8 cellular contexts compared by ENCODE assay signal in the genomic region with DNA sequence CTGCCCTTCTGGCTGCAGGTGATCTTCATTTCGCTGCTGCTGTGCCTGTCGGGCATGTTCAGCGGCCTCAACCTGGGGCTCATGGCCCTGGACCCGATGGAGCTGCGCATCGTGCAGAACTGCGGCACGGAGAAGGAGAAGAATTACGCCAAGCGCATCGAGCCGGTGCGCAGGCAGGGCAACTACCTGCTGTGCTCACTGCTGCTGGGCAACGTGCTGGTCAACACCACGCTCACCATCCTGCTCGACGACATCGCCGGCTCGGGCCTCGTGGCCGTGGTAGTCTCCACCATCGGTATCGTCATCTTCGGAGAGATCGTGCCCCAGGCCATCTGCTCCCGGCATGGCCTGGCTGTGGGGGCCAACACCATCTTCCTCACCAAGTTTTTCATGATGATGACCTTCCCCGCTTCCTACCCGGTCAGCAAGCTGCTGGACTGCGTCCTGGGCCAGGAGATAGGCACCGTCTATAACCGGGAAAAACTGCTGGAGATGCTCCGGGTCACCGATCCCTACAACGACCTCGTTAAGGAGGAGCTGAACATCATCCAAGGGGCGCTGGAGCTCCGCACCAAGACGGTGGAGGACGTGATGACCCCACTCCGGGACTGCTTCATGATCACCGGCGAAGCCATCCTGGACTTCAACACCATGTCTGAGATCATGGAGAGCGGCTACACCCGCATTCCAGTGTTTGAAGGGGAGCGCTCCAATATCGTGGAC. TPM values are rescaled to one million over a fixed set of nuclear protein-coding genes. Genes with fewer than 3 reads are reported as not detected.
DNase-seq lines count a peak whose midpoint lies in the region; ATAC-seq, FAIRE-seq and TF ChIP-seq lines count a peak whose summit lies in the region.

No MANE protein-coding gene starts in this region.

- no peaks in the 10 kb centered on the region for H3K9me3 Mint-ChIP-seq in activated CD4-positive, alpha-beta T cell treated with anti-CD3 and anti-CD28 coated beads for 36 hours (ENCODE audit: low read depth)
- H3K9me3 Mint-ChIP-seq in WTC11, result no peaks in the 10 kb centered on the region

- no peaks in the 10 kb centered on the region for H3K79me2 ChIP-seq in fibroblast of lung (ENCODE audit: control insufficient read depth, insufficient read depth, low read length)

- H3K27me3 Mint-ChIP-seq in activated CD4-positive, alpha-beta T cell treated with anti-CD3 and anti-CD28 coated beads for 36 hours, result peaks cover 8% of the 10 kb centered on the region
- peaks cover 18% of the 10 kb centered on the region for H3K27me3 Mint-ChIP-seq in WTC11 (ENCODE audit: low read depth)

- H3K4me3 ChIP-seq in fibroblast of lung (replicated peaks in 1 of 4; ENCODE audit: control extremely low read depth in 1 of 4, insufficient read depth in 1 of 4, low read depth in 3 of 4, low read length in 4 of 4), result peak overlapping the region; percentile 50 to 94 (median 89)
- H3K4me3 ChIP-seq in neuron (ENCODE audit: low read length), result peak overlapping the region; percentile 86

- no peak overlapping the region for H3K9ac ChIP-seq in fibroblast of lung (ENCODE audit: insufficient read depth, low read length)

- FAIRE-seq in D721Med (lab: Jason Lieb, UNC), result no peak

- H3K4me1 ChIP-seq in fibroblast of lung (ENCODE audit: control insufficient read depth, extremely low read depth, insufficient read depth, low read length) (peaks cover 3% of the 10 kb centered on the region), neuron (ENCODE audit: insufficient read depth, low read length) (peaks cover 32% of the 10 kb centered on the region)

- H3K27ac Mint-ChIP-seq in activated CD4-positive, alpha-beta T cell treated with anti-CD3 and anti-CD28 coated beads for 36 hours, result peak overlapping the region; percentile 60
- no peak overlapping the region for H3K27ac Mint-ChIP-seq in WTC11

- peak overlapping the region; percentile 83 for H3K4me3 Mint-ChIP-seq in activated CD4-positive, alpha-beta T cell treated with anti-CD3 and anti-CD28 coated beads for 36 hours
- H3K4me3 Mint-ChIP-seq in WTC11, result peak overlapping the region; percentile 86

- no peak for ATAC-seq in activated CD4-positive, alpha-beta T cell treated with anti-CD3 and anti-CD28 coated beads for 36 hours
- ATAC-seq in WTC11, result no peak

- H4K20me1 ChIP-seq in fibroblast of lung (ENCODE audit: control insufficient read depth, extremely low read depth, insufficient read depth, low read length), result no peaks in the 10 kb centered on the region

- peak overlapping the region; percentile 78 for H3K4me2 ChIP-seq in fibroblast of lung (ENCODE audit: extremely low read depth, insufficient read depth, low read length)

- POLR2A ChIA-PET in activated CD4-positive, alpha-beta T cell treated with anti-CD3 and anti-CD28 coated beads for 36 hours (lab: Charles Lee), result no interaction called here
- POLR2A ChIA-PET in WTC11 (lab: Charles Lee), result interaction anchor here (0.6 kb wide), 1 partner anchor 1100 kb away, joined by 3 read pairs; no protein-coding TSS in a partner anchor

- intact Hi-C loops in activated CD4-positive, alpha-beta T cell treated with anti-CD3 and anti-CD28 coated beads for 36 hours (cut with DNase I, micrococcal nuclease), result loop anchor here (2.0 to 5.0 kb wide), 5 partner anchors 273 to 1102 kb away; partner anchors contain the start of genes NT5C2 (in 1 of the 2), OGA (in 1 of the 2) and PCGF6 (in 1 of the 2)

- H3K36me3 ChIP-seq in fibroblast of lung (ENCODE audit: control insufficient read depth, insufficient read depth, low read length) (no peaks in the 10 kb centered on the region), neuron (ENCODE audit: insufficient read depth, low read length) (no peaks in the 10 kb centered on the region)

- CTCF ChIA-PET in activated CD4-positive, alpha-beta T cell treated with anti-CD3 and anti-CD28 coated beads for 36 hours (lab: Charles Lee), result interaction anchor here (1.3 to 2.8 kb wide), 2 partner anchors 145 to 150 kb away, joined by 3 to 26 read pairs; no protein-coding TSS in a partner anchor
- CTCF ChIA-PET in WTC11 (lab: Charles Lee), result interaction anchor here (0.5 to 4.9 kb wide), 11 partner anchors 39 to 357 kb away, joined by 3 to 50 read pairs (median 9); partner anchors contain the start of gene INA

- H2AFZ ChIP-seq in fibroblast of lung (ENCODE audit: low read length), result peak overlapping the region; percentile 61
- peak overlapping the region; percentile 86 for H2AFZ ChIP-seq in neuron (ENCODE audit: low read depth, low read length)

- TF ChIP-seq CTCF in WTC11 (IDR thresholded peaks at IDR 0.05) (no peak), fibroblast of lung (conservative IDR thresholded peaks at IDR 0.05 in 1 of 2, IDR thresholded peaks at IDR 0.05 in 1 of 2; ENCODE audit: low read depth in 1 of 2, low read length in 2 of 2) (no peak), D721Med (IDR thresholded peaks at IDR 0.05; ENCODE audit: insufficient read depth, missing control alignments) (no peak)

- H3K9me3 ChIP-seq in fibroblast of lung (ENCODE audit: control insufficient read depth, insufficient read depth, low read depth, low read length) (no peaks in the 10 kb centered on the region), neuron (ENCODE audit: low read length) (no peaks in the 10 kb centered on the region)

- H3K4me1 Mint-ChIP-seq in activated CD4-positive, alpha-beta T cell treated with anti-CD3 and anti-CD28 coated beads for 36 hours, result peaks cover 63% of the 10 kb centered on the region
- peaks cover 47% of the 10 kb centered on the region for H3K4me1 Mint-ChIP-seq in WTC11

- peaks cover 3% of the 10 kb centered on the region for H3K36me3 Mint-ChIP-seq in activated CD4-positive, alpha-beta T cell treated with anti-CD3 and anti-CD28 coated beads for 36 hours (ENCODE audit: low read depth)
- no peaks in the 10 kb centered on the region for H3K36me3 Mint-ChIP-seq in WTC11

- no peaks in the 10 kb centered on the region for H3K27me3 ChIP-seq in fibroblast of lung (ENCODE audit: control insufficient read depth, insufficient read depth, low read length)
- no peaks in the 10 kb centered on the region for H3K27me3 ChIP-seq in neuron (ENCODE audit: insufficient read depth, low read length)

- no peak overlapping the region for H3K27ac ChIP-seq in fibroblast of lung (ENCODE audit: insufficient read depth, low read length)

- DNase-seq in activated CD4-positive, alpha-beta T cell treated with anti-CD3 and anti-CD28 coated beads for 36 hours, result peak; percentile 52
- DNase-seq in activated CD4-positive, alpha-beta T cell treated with anti-CD3 and anti-CD28 coated beads, Interleukin-2, amount 50 U/mL, for 1 hour, result no peak
- peak; percentile 38 for DNase-seq in WTC11 (ENCODE audit: low spot score)
- DNase-seq in fibroblast of lung (ENCODE audit: low read depth in 2 of 2), result peak in 1 of 2 donors; percentile 19
- DNase-seq in midbrain (lab: John Stamatoyannopoulos, UW), result no peak
- no peak for DNase-seq in D721Med (ENCODE audit: insufficient read length, low spot score)
- DNase-seq in HuH-7 (ENCODE audit: low spot score), result no peak

TF ChIP-seq in WTC11, 78 proteins besides CTCF, POLR2A, EP300 and RAD21 (continues in another document):
- TF ChIP-seq CREM (CRISPR knock-in tag; IDR thresholded peaks at IDR 0.05) (no peak), CREB1 (CRISPR knock-in tag; IDR thresholded peaks at IDR 0.05) (peak; percentile 94), ESRRA (CRISPR knock-in tag; IDR thresholded peaks at IDR 0.05; ENCODE audit: borderline replicate concordance) (0 out of 2 replicates have a peak, but pooled peaks have one; percentile 43), USF2 (CRISPR knock-in tag; IDR thresholded peaks at IDR 0.05) (no peak), TP53 (CRISPR knock-in tag; IDR thresholded peaks at IDR 0.05) (peak; percentile 69; the same call in 1 of the 2 replicates), HMGA2 (CRISPR knock-in tag; IDR thresholded peaks at IDR 0.05) (no peak), GABPB1 (CRISPR knock-in tag; IDR thresholded peaks at IDR 0.05) (no peak)
- TF ChIP-seq, protein P1, sequence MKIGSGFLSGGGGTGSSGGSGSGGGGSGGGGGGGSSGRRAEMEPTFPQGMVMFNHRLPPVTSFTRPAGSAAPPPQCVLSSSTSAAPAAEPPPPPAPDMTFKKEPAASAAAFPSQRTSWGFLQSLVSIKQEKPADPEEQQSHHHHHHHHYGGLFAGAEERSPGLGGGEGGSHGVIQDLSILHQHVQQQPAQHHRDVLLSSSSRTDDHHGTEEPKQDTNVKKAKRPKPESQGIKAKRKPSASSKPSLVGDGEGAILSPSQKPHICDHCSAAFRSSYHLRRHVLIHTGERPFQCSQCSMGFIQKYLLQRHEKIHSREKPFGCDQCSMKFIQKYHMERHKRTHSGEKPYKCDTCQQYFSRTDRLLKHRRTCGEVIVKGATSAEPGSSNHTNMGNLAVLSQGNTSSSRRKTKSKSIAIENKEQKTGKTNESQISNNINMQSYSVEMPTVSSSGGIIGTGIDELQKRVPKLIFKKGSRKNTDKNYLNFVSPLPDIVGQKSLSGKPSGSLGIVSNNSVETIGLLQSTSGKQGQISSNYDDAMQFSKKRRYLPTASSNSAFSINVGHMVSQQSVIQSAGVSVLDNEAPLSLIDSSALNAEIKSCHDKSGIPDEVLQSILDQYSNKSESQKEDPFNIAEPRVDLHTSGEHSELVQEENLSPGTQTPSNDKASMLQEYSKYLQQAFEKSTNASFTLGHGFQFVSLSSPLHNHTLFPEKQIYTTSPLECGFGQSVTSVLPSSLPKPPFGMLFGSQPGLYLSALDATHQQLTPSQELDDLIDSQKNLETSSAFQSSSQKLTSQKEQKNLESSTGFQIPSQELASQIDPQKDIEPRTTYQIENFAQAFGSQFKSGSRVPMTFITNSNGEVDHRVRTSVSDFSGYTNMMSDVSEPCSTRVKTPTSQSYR (CRISPR knock-in tag; IDR thresholded peaks at IDR 0.05), result peak; percentile 55; the same call in 1 of the 2 replicates

RNA-seq across cellular contexts. Expression of gene CNNM2, which starts 1.3 kb away (rescaled TPM):
- 1 to 10 TPM; 4.2 to 4.5 TPM for total RNA-seq in activated CD4-positive, alpha-beta T cell treated with anti-CD3 and anti-CD28 coated beads for 36 hours
- total RNA-seq in WTC11 (2021) (23.5 to 28.0 TPM (median 27.0 TPM) in 3 replicates), fibroblast of lung (4.4 and 6.1 TPM in 2 replicates)
- 3.4 and 4.7 TPM in 2 replicates for polyA plus RNA-seq in fibroblast of lung
- 4.0 and 4.9 TPM in 2 replicates for polyA plus RNA-seq in fibroblast of lung (2012)
- 5.0 and 6.9 TPM in 2 replicates for polyA minus RNA-seq in fibroblast of lung (ENCODE audit: low replicate concordance)

RNA-seq across cellular contexts. Expression of gene AS3MT, which starts 50.1 kb away (rescaled TPM):
- 1 to 10 TPM; 1.1 to 1.5 TPM for total RNA-seq in activated CD4-positive, alpha-beta T cell treated with anti-CD3 and anti-CD28 coated beads for 36 hours
- total RNA-seq in WTC11 (2021) (8.8 to 10.4 TPM (median 9.3 TPM) in 3 replicates), fibroblast of lung (8.1 and 10.5 TPM in 2 replicates)
- 6.1 and 11.4 TPM in 2 replicates for polyA plus RNA-seq in fibroblast of lung
- polyA plus RNA-seq in fibroblast of lung (2012), result 4.0 and 7.3 TPM in 2 replicates
- polyA minus RNA-seq in fibroblast of lung (ENCODE audit: low replicate concordance), result 0.56 and 2.4 TPM in 2 replicates

Comparison
In these comparisons a context has a peak if more than half of its experiments do, and no peak if none do; other contexts are left out.
1. DNase-seq: peak in activated CD4-positive, alpha-beta T cell treated with anti-CD3 and anti-CD28 coated beads for 36 hours (single experiment) and WTC11 (single experiment); none in activated CD4-positive, alpha-beta T cell treated with anti-CD3 and anti-CD28 coated beads, Interleukin-2, amount 50 U/mL, for 1 hour (single experiment), midbrain (single experiment), D721Med (single experiment) and HuH-7 (single experiment).